In genomic region chr11:89220684-89221339, GRCh38 we compare ENCODE assay signal across 19 cellular contexts. TPM values are rescaled to one million over a fixed set of nuclear protein-coding genes. Genes with fewer than 3 reads are reported as not detected.
"Had no signal": no experiment of that assay in that cellular context is flagged by ENCODE, and none has a peak within 500 bp of the region (broad histone marks: within the 10 kb centered on the region; RNA-seq: fewer than 3 reads in every experiment).

No MANE protein-coding gene starts in this region.

- H3K4me1 ChIP-seq: body of pancreas, gastrocnemius medialis, neural progenitor cell, pancreas, testis had no signal

- H3K27me3 ChIP-seq: body of pancreas, gastrocnemius medialis, neural progenitor cell, pancreas, testis had no signal

- DNase-seq: activated CD4-positive, alpha-beta T cell treated with anti-CD3 and anti-CD28 coated beads, Interleukin-2, amount 50 U/mL, for 4 hours; activated CD4-positive, CD25-positive, alpha-beta regulatory T cell treated with anti-CD3 and anti-CD28 coated beads, Interleukin-2, amount 50 U/mL, for 72 hours; activated effector memory CD4-positive, alpha-beta T cell treated with Interleukin-2 at 50 U/mL for 16 hours; activated T-cell treated with anti-CD3 and anti-CD28 coated beads, Interleukin-2, amount 50 U/mL, for 24 hours; amniotic stem cell; body of pancreas; effector memory CD4-positive, alpha-beta T cell; gastrocnemius medialis; midbrain; pancreas; stimulated activated CD4-positive, alpha-beta T cell treated with anti-CD3 and anti-CD28 coated beads, Interleukin-15, amount 100 ng/mL, for 24 hours; stimulated activated CD4-positive, alpha-beta T cell treated with anti-CD3 and anti-CD28 coated beads, Interleukin-4, amount 100 ng/mL, for 24 hours; testis had no signal

- H3K36me3 ChIP-seq: gastrocnemius medialis, neural progenitor cell, pancreas had no signal

- H3K9ac ChIP-seq: neural progenitor cell had no signal

- ATAC-seq: activated naive CD4-positive, alpha-beta T cell treated with anti-CD3 and anti-CD28 coated beads, Interleukin-2, amount 50 U/mL, for 72 hours; body of pancreas; gastrocnemius medialis; pancreas had no signal

- H3K9me3 ChIP-seq: body of pancreas, gastrocnemius medialis, pancreas, testis had no signal

- H3K4me3 ChIP-seq: body of pancreas, gastrocnemius medialis, lung, neural progenitor cell, pancreas, testis had no signal

- H3K27ac ChIP-seq: body of pancreas, epithelial cell of prostate, gastrocnemius medialis, neural progenitor cell, pancreas, testis had no signal

RNA-seq across cellular contexts. Expression of gene TYR, which starts 43.1 kb away (rescaled TPM):
- total RNA-seq: activated naive CD4-positive, alpha-beta T cell treated with anti-CD3 and anti-CD28 coated beads, Interleukin-2, amount 50 U/mL, for 72 hours; body of pancreas; gastrocnemius medialis; lung; pancreas; renal cortical epithelial cell; urinary bladder had no signal
